ENCODE assay signal across 12 cellular contexts in genomic region chr15:92520914-92521623, GRCh38.
DNase-seq lines count a peak whose midpoint lies in the region; ATAC-seq and TF ChIP-seq lines count a peak whose summit lies in the region.
"Had no signal": no experiment of that assay in that cellular context is flagged by ENCODE, and none has a peak within 500 bp of the region (broad histone marks: within the 10 kb centered on the region; RNA-seq: fewer than 3 reads in every experiment).

No MANE protein-coding gene starts in this region.

- intact Hi-C loops in Calu3 (cut with micrococcal nuclease; ENCODE audit: unreplicated experiment) = loop anchor here (1.0 to 5.0 kb wide), 3 partner anchors 81 to 194 kb away; no protein-coding TSS in a partner anchor

- DNase-seq in endothelial cell (ENCODE audit: low spot score) = no peak
- no peak for DNase-seq in Calu3
- DNase-seq in NCI-H1417 treated with DMSO at 0.1 percent for 48 hours (lab: John Stamatoyannopoulos, UW) = no peak
- no peak for DNase-seq in cerebellar cortex (ENCODE audit: low spot score)
- no peak for DNase-seq in ecto neural progenitor cell (ENCODE audit: low spot score)
- DNase-seq: activated B cell treated with CpG ODN at 0.5 μM for 24 hours, NCI-H1105 had no signal

- H3K9me3 Mint-ChIP-seq in endothelial cell (ENCODE audit: unreplicated experiment) (no peaks in the 10 kb centered on the region), Calu3 (ENCODE audit: low read depth, unreplicated experiment) (no peaks in the 10 kb centered on the region)
- H3K9me3 Mint-ChIP-seq: activated B cell treated with CpG ODN at 0.5 μM for 24 hours; stimulated activated naive CD8-positive, alpha-beta T cell treated with anti-CD3 and anti-CD28 coated beads, Interleukin-15, Interleukin-2, amounts not matched to agents 100 ng/mL and 50 ng/mL, for 24 hours had no signal

- TF ChIP-seq CTCF in endothelial cell (IDR thresholded peaks at IDR 0.05; ENCODE audit: unreplicated experiment) (no peak), Calu3 (IDR thresholded peaks at IDR 0.05; ENCODE audit: unreplicated experiment) (no peak)

- H3K27ac Mint-ChIP-seq in endothelial cell (ENCODE audit: unreplicated experiment) (peak overlapping the region; percentile 45), Calu3 (ENCODE audit: unreplicated experiment) (no peak overlapping the region)
- H3K27ac Mint-ChIP-seq: activated B cell treated with CpG ODN at 0.5 μM for 24 hours; CD4-positive, alpha-beta memory T cell; stimulated activated naive CD8-positive, alpha-beta T cell treated with anti-CD3 and anti-CD28 coated beads, Interleukin-15, Interleukin-2, amounts not matched to agents 100 ng/mL and 50 ng/mL, for 24 hours had no signal

- H3K27me3 Mint-ChIP-seq in endothelial cell (ENCODE audit: unreplicated experiment) (peaks cover 5% of the 10 kb centered on the region), Calu3 (ENCODE audit: unreplicated experiment) (peaks cover 27% of the 10 kb centered on the region)
- H3K27me3 Mint-ChIP-seq: activated B cell treated with CpG ODN at 0.5 μM for 24 hours; stimulated activated naive CD8-positive, alpha-beta T cell treated with anti-CD3 and anti-CD28 coated beads, Interleukin-15, Interleukin-2, amounts not matched to agents 100 ng/mL and 50 ng/mL, for 24 hours had no signal

- no TSS peak for BruUV-seq in Calu3 (replicated peaks; lab: Mats Ljungman, UMichigan)

- peaks cover 12% of the 10 kb centered on the region for H3K4me1 Mint-ChIP-seq in endothelial cell (ENCODE audit: unreplicated experiment)
- peaks cover 8% of the 10 kb centered on the region for H3K4me1 Mint-ChIP-seq in Calu3 (ENCODE audit: low read depth, unreplicated experiment)

- ATAC-seq in GM18907 (IDR thresholded peaks at IDR 0.05; ENCODE audit: unreplicated experiment) (peak; percentile 79), GM21528 (IDR thresholded peaks at IDR 0.05; ENCODE audit: low FRiP score, unreplicated experiment) (peak; percentile 47), HG03175 (IDR thresholded peaks at IDR 0.05; ENCODE audit: unreplicated experiment) (peak; percentile 40)

- H3K4me3 Mint-ChIP-seq in endothelial cell (ENCODE audit: unreplicated experiment) = no peak overlapping the region
- H3K4me3 Mint-ChIP-seq in Calu3 (ENCODE audit: low read depth, unreplicated experiment) = no peak overlapping the region
- H3K4me3 Mint-ChIP-seq: activated B cell treated with CpG ODN at 0.5 μM for 24 hours; CD4-positive, alpha-beta memory T cell; stimulated activated naive CD8-positive, alpha-beta T cell treated with anti-CD3 and anti-CD28 coated beads, Interleukin-15, Interleukin-2, amounts not matched to agents 100 ng/mL and 50 ng/mL, for 24 hours had no signal

- CTCF ChIA-PET in Calu3 (lab: Charles Lee) = interaction anchor here (0.7 to 3.4 kb wide), 8 partner anchors 13 to 196 kb away, joined by 3 to 60 read pairs (median 4); no protein-coding TSS in a partner anchor

- H3K36me3 Mint-ChIP-seq in endothelial cell (ENCODE audit: low read depth, unreplicated experiment) = no peaks in the 10 kb centered on the region
- no peaks in the 10 kb centered on the region for H3K36me3 Mint-ChIP-seq in Calu3 (ENCODE audit: insufficient read depth, unreplicated experiment)
- H3K36me3 Mint-ChIP-seq: CD4-positive, alpha-beta memory T cell had no signal
